In genomic region chr22:43236401-43237166, GRCh38 we compare ENCODE assay signal across 22 cellular contexts. TPM values are rescaled to one million over a fixed set of nuclear protein-coding genes. Genes with fewer than 3 reads are reported as not detected.
DNase-seq lines count a peak whose midpoint lies in the region; ATAC-seq and TF ChIP-seq lines count a peak whose summit lies in the region.
"Had no signal": no experiment of that assay in that cellular context is flagged by ENCODE, and none has a peak within 500 bp of the region (broad histone marks: within the 10 kb centered on the region; RNA-seq: fewer than 3 reads in every experiment).

No MANE protein-coding gene starts in this region.

- no peaks in the 10 kb centered on the region for H3K9me3 Mint-ChIP-seq in HFFc6
- H3K9me3 Mint-ChIP-seq: activated naive CD8-positive, alpha-beta T cell treated with anti-CD3 and anti-CD28 coated beads, Interleukin-2, amount 10 ng/mL, durations not matched to agents 7 days and 5 days; activated T-helper 1 cell treated with anti-CD3 and anti-CD28 coated beads, Interleukin-12 subunit alpha, Interleukin-12 subunit beta, Interleukin-2, Interleukin-4 antibody, amounts not matched to agents 30 ng/mL and 10 ng/mL and 1 ng/mL, durations not matched to agents 14 hours and 24 hours and 36 hours had no signal

- no peak overlapping the region for H3K27ac ChIP-seq in right atrium auricular region
- H3K27ac ChIP-seq in heart right ventricle, result no peak overlapping the region
- H3K27ac ChIP-seq: epithelial cell of prostate, SJSA1, transverse colon had no signal

- H3K27ac Mint-ChIP-seq in HFFc6, result no peak overlapping the region
- H3K27ac Mint-ChIP-seq: activated CD8-positive, alpha-beta T cell treated with anti-CD3 and anti-CD28 coated beads, Interleukin-2, amount 10 ng/mL, durations not matched to agents 7 days and 5 days; activated naive CD8-positive, alpha-beta T cell treated with anti-CD3 and anti-CD28 coated beads, Interleukin-2, amount 10 ng/mL, durations not matched to agents 7 days and 5 days; activated T-helper 1 cell treated with anti-CD3 and anti-CD28 coated beads, Interleukin-12 subunit alpha, Interleukin-12 subunit beta, Interleukin-2, Interleukin-4 antibody, amounts not matched to agents 30 ng/mL and 10 ng/mL and 1 ng/mL, durations not matched to agents 14 hours and 24 hours and 36 hours had no signal

- 62 to 64% methylated on average over 14 of the region's 14 CpGs for WGBS in heart right ventricle, 2 donors

- no peaks in the 10 kb centered on the region for H3K36me3 Mint-ChIP-seq in HFFc6 (ENCODE audit: low read depth)
- H3K36me3 Mint-ChIP-seq: activated naive CD8-positive, alpha-beta T cell treated with anti-CD3 and anti-CD28 coated beads, Interleukin-2, amount 10 ng/mL, durations not matched to agents 7 days and 5 days had no signal

- TF ChIP-seq CTCF in right atrium auricular region (IDR thresholded peaks at IDR 0.05) (no peak), heart right ventricle (IDR thresholded peaks at IDR 0.05) (no peak), HFFc6 (IDR thresholded peaks at IDR 0.05) (no peak)

- H3K4me1 ChIP-seq in right atrium auricular region (peaks cover 0 to 42% of the 10 kb centered on the region in 2 donors), heart right ventricle (peaks cover 0 to 47% (median 30%) of the 10 kb centered on the region in 9 donors)
- H3K4me1 ChIP-seq: SJSA1, transverse colon had no signal

- H3K4me1 Mint-ChIP-seq in HFFc6 (ENCODE audit: low read depth), result no peaks in the 10 kb centered on the region
- H3K4me1 Mint-ChIP-seq: activated naive CD8-positive, alpha-beta T cell treated with anti-CD3 and anti-CD28 coated beads, Interleukin-2, amount 10 ng/mL, durations not matched to agents 7 days and 5 days had no signal

- peak; percentile 79 for ATAC-seq in Right ventricle myocardium inferior
- peak; percentile 72 to 95 (median 86) for ATAC-seq in heart right ventricle
- ATAC-seq in esophagus mucosa, result no peak
- ATAC-seq in GM21717 (IDR thresholded peaks at IDR 0.05; ENCODE audit: unreplicated experiment), result no peak
- no peak for ATAC-seq in HG03442 (IDR thresholded peaks at IDR 0.05; ENCODE audit: unreplicated experiment)
- ATAC-seq: activated CD8-positive, alpha-beta T cell treated with anti-CD3 and anti-CD28 coated beads, Interleukin-2, amount 10 ng/mL, durations not matched to agents 7 days and 5 days; sciatic nerve had no signal

- H3K4me3 ChIP-seq in right atrium auricular region (no peak overlapping the region), heart right ventricle (no peak overlapping the region)
- H3K4me3 ChIP-seq: SJSA1, transverse colon had no signal

- DNase-seq in Right ventricle myocardium inferior (ENCODE audit: missing footprints) (peak; percentile 76), right atrium auricular region (ENCODE audit: low spot score) (no peak), heart right ventricle (peak; percentile 78 to 80), mucosa of gallbladder (ENCODE audit: low spot score) (peak; percentile 36), HFFc6 (no peak)
- DNase-seq: activated CD8-positive, alpha-beta T cell treated with anti-CD3 and anti-CD28 coated beads, Interleukin-2, amount 10 ng/mL, durations not matched to agents 7 days and 5 days; activated naive CD8-positive, alpha-beta T cell treated with anti-CD3 and anti-CD28 coated beads, Interleukin-2, amount 10 ng/mL, durations not matched to agents 7 days and 5 days; BE2C; dermis blood vessel endothelial cell; NCI-H1417; NCI-H69; occipital lobe; stimulated activated CD4-positive, alpha-beta T cell treated with anti-CD3 and anti-CD28 coated beads, Interleukin-1b, Interleukin-23, amount 100 ng/mL, for 48 hours; stimulated activated naive CD4-positive, alpha-beta T cell treated with Interleukin-2 at 50 U/mL for 16 hours; transverse colon had no signal

- intact Hi-C loops in Right ventricle myocardium inferior (cut with DNase I) (no loop called here), heart right ventricle (cut with DNase I) (loop anchor here in 2 of 10 donors (5.0 to 10.0 kb wide), 2 partner anchors 36 to 108 kb away; partner anchors contain the start of gene SCUBE1 (in 1 of the 2))

- H3K27me3 Mint-ChIP-seq in HFFc6 (ENCODE audit: insufficient read depth), result peaks cover 49% of the 10 kb centered on the region

- no peaks in the 10 kb centered on the region for H3K36me3 ChIP-seq in right atrium auricular region
- no peaks in the 10 kb centered on the region for H3K36me3 ChIP-seq in heart right ventricle
- H3K36me3 ChIP-seq: BE2C, SJSA1, transverse colon had no signal

- H3K9me3 ChIP-seq in right atrium auricular region (no peaks in the 10 kb centered on the region), heart right ventricle (no peaks in the 10 kb centered on the region)
- H3K9me3 ChIP-seq: BE2C, SJSA1, transverse colon had no signal

- H3K4me3 Mint-ChIP-seq in HFFc6, result no peak overlapping the region
- H3K4me3 Mint-ChIP-seq: activated CD8-positive, alpha-beta T cell treated with anti-CD3 and anti-CD28 coated beads, Interleukin-2, amount 10 ng/mL, durations not matched to agents 7 days and 5 days; activated naive CD8-positive, alpha-beta T cell treated with anti-CD3 and anti-CD28 coated beads, Interleukin-2, amount 10 ng/mL, durations not matched to agents 7 days and 5 days; activated T-helper 1 cell treated with anti-CD3 and anti-CD28 coated beads, Interleukin-12 subunit alpha, Interleukin-12 subunit beta, Interleukin-2, Interleukin-4 antibody, amounts not matched to agents 30 ng/mL and 10 ng/mL and 1 ng/mL, durations not matched to agents 14 hours and 24 hours and 36 hours had no signal

- H3K27me3 ChIP-seq in right atrium auricular region (peaks cover 0 to 2% of the 10 kb centered on the region in 2 donors), heart right ventricle (peaks cover 0 to 23% (median 9%) of the 10 kb centered on the region in 7 donors)
- H3K27me3 ChIP-seq: BE2C had no signal

RNA-seq across cellular contexts. Expression of gene TTLL12, which starts 49.6 kb away (rescaled TPM):
- total RNA-seq in Right ventricle myocardium inferior, result 13.2 TPM
- total RNA-seq in right atrium auricular region, result 10 to 100 TPM; 11.4 to 15.1 TPM
- 10 to 100 TPM in 4 of 10 donors, 1 to 10 TPM in 6; 8.0 to 18.9 (median 9.6) TPM for total RNA-seq in heart right ventricle
- 10 to 100 TPM in 1 of 2 donors, 1 to 10 TPM in 1; 8.1 to 16.7 TPM for polyA plus RNA-seq in heart right ventricle
- 105 TPM for total RNA-seq in mucosa of gallbladder
- 120 TPM for total RNA-seq in esophagus mucosa
- 10 to 100 TPM; 33.9 to 42.4 (median 38.7) TPM for total RNA-seq in HFFc6 (2021; fragmentation: NEBNext Ultra II Directional; extraction: Animal tissue kit (Norgen Biotek cat#: 25700))

Comparison
In these comparisons a context has a peak if more than half of its experiments do, and no peak if none do; other contexts are left out.
1. DNase-seq: peak in Right ventricle myocardium inferior (single experiment), heart right ventricle (2 of 2) and mucosa of gallbladder (single experiment); none in right atrium auricular region (single experiment) and HFFc6 (single experiment).
2. ATAC-seq: peak in Right ventricle myocardium inferior (single experiment) and heart right ventricle (8 of 8); none in esophagus mucosa (single experiment), GM21717 (single experiment) and HG03442 (single experiment).